14 cellular contexts compared by ENCODE assay signal in the genomic region with DNA sequence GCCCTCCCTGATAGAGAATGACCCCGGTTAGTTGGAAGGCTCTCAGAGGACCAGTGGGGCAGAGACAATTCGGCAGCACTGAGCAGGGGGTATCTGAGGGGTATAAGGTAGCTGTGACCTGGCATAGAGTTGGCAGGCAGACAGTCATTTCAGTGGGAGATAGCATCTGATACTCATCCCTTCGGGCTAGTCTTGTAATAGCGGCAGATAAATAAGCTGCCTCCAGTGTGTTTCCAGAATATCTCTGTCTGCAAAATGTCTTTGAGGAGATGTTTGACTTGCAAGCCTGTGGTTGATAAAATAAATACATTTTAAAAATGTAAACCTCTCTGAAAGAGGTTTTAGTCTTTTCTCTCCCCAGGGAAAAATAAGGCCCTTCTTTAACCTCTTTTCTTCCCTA. TPM values are rescaled to one million over a fixed set of nuclear protein-coding genes. Genes with fewer than 3 reads are reported as not detected.
DNase-seq lines count a peak whose midpoint lies in the region; ATAC-seq and TF ChIP-seq lines count a peak whose summit lies in the region.
"Had no signal": no experiment of that assay in that cellular context is flagged by ENCODE, and none has a peak within 500 bp of the region (broad histone marks: within the 10 kb centered on the region; RNA-seq: fewer than 3 reads in every experiment).

No MANE protein-coding gene starts in this region.

- TF ChIP-seq EP300 in sigmoid colon (IDR thresholded peaks at IDR 0.05): no peak

- peak overlapping the region; percentile 97 for H3K27ac Mint-ChIP-seq in mesothelial cell of epicardium
- H3K27ac Mint-ChIP-seq: IgD-negative memory B cell had no signal

- no peak for TF ChIP-seq POLR2A in sigmoid colon (IDR thresholded peaks at IDR 0.05)

- ATAC-seq in GM21576 (IDR thresholded peaks at IDR 0.05; ENCODE audit: unreplicated experiment): no peak
- ATAC-seq in GM19023 (IDR thresholded peaks at IDR 0.05; ENCODE audit: unreplicated experiment): no peak

- intact Hi-C loops in sigmoid colon (cut with DNase I): no loop called here

- H3K36me3 ChIP-seq in GM23248 (ENCODE audit: low read depth): no peaks in the 10 kb centered on the region
- H3K36me3 ChIP-seq in sigmoid colon: no peaks in the 10 kb centered on the region

- in situ Hi-C loops in GM23248 (cut with MboI): no loop called here

- peaks cover 28% of the 10 kb centered on the region; the same call in 1 of the 2 replicates for H3F3A ChIP-seq in GM23248 (ENCODE audit: insufficient read depth)

- H3K27ac ChIP-seq in GM23248 (no peak overlapping the region), sigmoid colon (peak overlapping the region in 3 of 4 donors; percentile 61 to 89 (median 80))

- H3K4me1 ChIP-seq in GM23248 (ENCODE audit: insufficient read depth) (peaks cover 63% of the 10 kb centered on the region), sigmoid colon (peaks cover 0 to 77% (median 68%) of the 10 kb centered on the region in 4 donors)

- H3K9me3 Mint-ChIP-seq in mesothelial cell of epicardium: no peaks in the 10 kb centered on the region
- H3K9me3 Mint-ChIP-seq: H9, IgD-negative memory B cell had no signal

- no peak overlapping the region for H2AFZ ChIP-seq in GM23248

- TF ChIP-seq CTCF in mesothelial cell of epicardium (IDR thresholded peaks at IDR 0.05; ENCODE audit: unreplicated experiment) (no peak), sigmoid colon (IDR thresholded peaks at IDR 0.05) (no peak)

- H3K9me3 ChIP-seq in GM23248 (ENCODE audit: low read depth) (no peaks in the 10 kb centered on the region), sigmoid colon (no peaks in the 10 kb centered on the region)

- H3K9me2 ChIP-seq in GM23248 (ENCODE audit: insufficient read depth): no peaks in the 10 kb centered on the region

- no peaks in the 10 kb centered on the region for H3K27me3 ChIP-seq in GM23248 (replicated peaks; ENCODE audit: insufficient read depth)
- H3K27me3 ChIP-seq in sigmoid colon: no peaks in the 10 kb centered on the region

- peaks cover 100% of the 10 kb centered on the region for H3K79me2 ChIP-seq in GM23248 (ENCODE audit: insufficient read depth)

- peaks cover 90% of the 10 kb centered on the region for H3K4me1 Mint-ChIP-seq in mesothelial cell of epicardium
- H3K4me1 Mint-ChIP-seq: IgD-negative memory B cell had no signal

- H3K4me3 ChIP-seq in GM23248: no peak overlapping the region
- H3K4me3 ChIP-seq in sigmoid colon: no peak overlapping the region

- H3K27me3 Mint-ChIP-seq in mesothelial cell of epicardium (ENCODE audit: low read depth): no peaks in the 10 kb centered on the region

- H4K20me1 ChIP-seq in GM23248 (ENCODE audit: insufficient read depth): peaks cover 62% of the 10 kb centered on the region

- no peak overlapping the region for H3K9ac ChIP-seq in GM23248

- DNase-seq in GM23248 (no peak), NCI-H69 (lab: John Stamatoyannopoulos, UW) (peak; percentile 27), mesothelial cell of epicardium (ENCODE audit: low spot score in 2 of 2, unreplicated experiment in 2 of 2) (peak in 1 of 2 experiments; percentile 26), sigmoid colon (no peak), 8988T (no peak), middle frontal gyrus (ENCODE audit: extremely low spot score, low spot score) (no peak)
- DNase-seq: CD8-positive, alpha-beta memory T cell; H9; NCI-H1436 treated with DMSO at 0.1 percent for 48 hours; NCI-H748 treated with DMSO at 0.1 percent for 48 hours; SHP77 treated with DMSO at 0.1 percent for 48 hours had no signal

- peak overlapping the region; percentile 37 for H3K4me2 ChIP-seq in GM23248 (ENCODE audit: unreplicated experiment)

- 95 to 98% methylated on average over 4 of the region's 4 CpGs for WGBS in GM23248 (ENCODE audit: low coverage in 1 of 2, low lambda C conversion rate in 2 of 2, missing lambda C conversion rate in 2 of 2), 2 experiments
- 80 to 88% methylated on average over 4 of the region's 4 CpGs for WGBS in sigmoid colon, 2 donors

- H3K36me3 Mint-ChIP-seq in mesothelial cell of epicardium: no peaks in the 10 kb centered on the region
- H3K36me3 Mint-ChIP-seq: CD8-positive, alpha-beta memory T cell; IgD-negative memory B cell had no signal

- no peak overlapping the region for H3K4me3 Mint-ChIP-seq in mesothelial cell of epicardium
- H3K4me3 Mint-ChIP-seq: CD8-positive, alpha-beta memory T cell; H9; IgD-negative memory B cell had no signal

RNA-seq across cellular contexts. Expression of a gene that starts 54.2 kb away (rescaled TPM):
- total RNA-seq in GM23248 (2014; rRNA removed; shearing (Covaris generic)): 144 and 159 TPM in 2 replicates
- polyA plus RNA-seq in GM23248 (2016; fragmentation: Nextera tagmentation; extraction: Ambion mirVana) (52.3 and 52.4 TPM in 2 replicates), sigmoid colon (10 to 100 TPM in 1 of 3 donors, 1 to 10 TPM in 2; 3.2 to 14.0 (median 4.2) TPM)
- total RNA-seq in mesothelial cell of epicardium (156 to 163 TPM (median 161 TPM) in 3 replicates), sigmoid colon (100 to 1,000 TPM; 155 to 200 (median 186) TPM)
- polyA plus RNA-seq: CD8-positive, alpha-beta memory T cell; IgD-negative memory B cell had no signal
